Comparison of ENCODE assay signal across 1 cellular context in genomic region chr1:51469518-51469917, GRCh38.
TF ChIP-seq lines count a peak whose summit lies in the region.

No MANE protein-coding gene starts in this region.

TF ChIP-seq in K562, 482 proteins besides CTCF, POLR2A, EP300 and RAD21 (continues in another document):
- TF ChIP-seq MTA1 (IDR thresholded peaks at IDR 0.05; ENCODE audit: borderline replicate concordance) (peak; percentile 62; the same call in 1 of the 2 replicates), TAL1 (IDR thresholded peaks at IDR 0.05) (peak; percentile 45), AFF1 (IDR thresholded peaks at IDR 0.05; ENCODE audit: low read depth in 1 of 2, partially characterized antibody in 2 of 2) (peak; percentile 52 to 73), TRIM28 (IDR thresholded peaks at IDR 0.05) (no peak), BMI1 (IDR thresholded peaks at IDR 0.05; ENCODE audit: low read length) (0 out of 2 replicates have a peak, but pooled peaks have one; percentile 40), ELF4 (CRISPR knock-in tag; IDR thresholded peaks at IDR 0.05) (0 out of 2 replicates have a peak, but pooled peaks have one; percentile 54), NUFIP1 (IDR thresholded peaks at IDR 0.05; ENCODE audit: partially characterized antibody) (no peak), MTA2 (IDR thresholded peaks at IDR 0.05; ENCODE audit: low read depth) (0 out of 2 replicates have a peak, but pooled peaks have one; percentile 32), DPF2 (IDR thresholded peaks at IDR 0.05) (peak; percentile 74), STAT6 (CRISPR knock-in tag; IDR thresholded peaks at IDR 0.05) (no peak), RCOR1 (IDR thresholded peaks at IDR 0.05; ENCODE audit: borderline replicate concordance in 1 of 2, low read depth in 2 of 2, low read length in 2 of 2) (peak in 1 of 2 experiments; percentile 84; a peak in 2 of 4 replicates), SP1 (CRISPR knock-in tag; IDR thresholded peaks at IDR 0.05) (0 out of 2 replicates have a peak, but pooled peaks have one; percentile 23), SOX6 (IDR thresholded peaks at IDR 0.05) (peak; percentile 72), TAF9B (IDR thresholded peaks at IDR 0.05; ENCODE audit: partially characterized antibody) (no peak), RFX1 (IDR thresholded peaks at IDR 0.05) (peak; percentile 83), TEAD2 (tag; IDR thresholded peaks at IDR 0.05) (no peak), NFATC3 (IDR thresholded peaks at IDR 0.05) (0 out of 2 replicates have a peak, but pooled peaks have one; percentile 39), NEUROD1 (IDR thresholded peaks at IDR 0.05; ENCODE audit: borderline replicate concordance, low read depth, low read length, partially characterized antibody) (no peak), TEAD4 (IDR thresholded peaks at IDR 0.05; ENCODE audit: low read length) (peak; percentile 36; the same call in 1 of the 2 replicates), TEAD4 (CRISPR knock-in tag; IDR thresholded peaks at IDR 0.05; ENCODE audit: borderline replicate concordance) (no peak), VEZF1 (CRISPR knock-in tag; IDR thresholded peaks at IDR 0.05) (0 out of 2 replicates have a peak, but pooled peaks have one; percentile 32), CEBPB (tag; IDR thresholded peaks at IDR 0.05) (no peak), FOXJ2 (tag; IDR thresholded peaks at IDR 0.05) (peak; percentile 76; the same call in 1 of the 2 replicates), NBN (IDR thresholded peaks at IDR 0.05; ENCODE audit: low read depth) (peak; percentile 82), HMBOX1 (IDR thresholded peaks at IDR 0.05) (peak; percentile 56; the same call in 1 of the 2 replicates), ZNF23 (CRISPR knock-in tag; IDR thresholded peaks at IDR 0.05) (no peak), ATF7 (IDR thresholded peaks at IDR 0.05) (peak; percentile 49), CXXC5 (CRISPR knock-in tag; IDR thresholded peaks at IDR 0.05) (peak; percentile 50), MEIS2 (IDR thresholded peaks at IDR 0.05; ENCODE audit: partially characterized antibody) (peak; percentile 91), SMARCC2 (IDR thresholded peaks at IDR 0.05; ENCODE audit: low read depth) (peak; percentile 57; the same call in 1 of the 2 replicates), ZNF408 (CRISPR knock-in tag; IDR thresholded peaks at IDR 0.05; ENCODE audit: low read depth) (no peak), TCF3 (CRISPR knock-in tag; IDR thresholded peaks at IDR 0.05) (peak; percentile 52), PBX2 (CRISPR knock-in tag; IDR thresholded peaks at IDR 0.05; ENCODE audit: low read depth) (no peak), PBX2 (tag; conservative IDR thresholded peaks at IDR 0.05; ENCODE audit: low read depth) (peak; percentile 77), ZNF561 (CRISPR knock-in tag; conservative IDR thresholded peaks at IDR 0.05) (no peak), LEF1 (IDR thresholded peaks at IDR 0.05) (peak; percentile 31; the same call in 1 of the 2 replicates), ZNF384 (IDR thresholded peaks at IDR 0.05; ENCODE audit: low read depth, low read length) (peak; percentile 85), ZNF609 (CRISPR knock-in tag; IDR thresholded peaks at IDR 0.05; ENCODE audit: borderline replicate concordance) (no peak), E2F8 (IDR thresholded peaks at IDR 0.05; ENCODE audit: low read depth, partially characterized antibody) (peak; percentile 49), DACH1 (IDR thresholded peaks at IDR 0.05; ENCODE audit: partially characterized antibody) (peak; percentile 11), SMAD4 (CRISPR knock-in tag; conservative IDR thresholded peaks at IDR 0.05) (peak; percentile 81), ARID1B (IDR thresholded peaks at IDR 0.05) (peak; percentile 77), RBM39 (optimal IDR thresholded peaks at IDR 0.05; ENCODE audit: low read depth, low read length) (no peak), SMARCA4 (IDR thresholded peaks at IDR 0.05) (peak; percentile 66; the same call in 1 of the 2 replicates), CBFA2T3 (IDR thresholded peaks at IDR 0.05) (peak; percentile 66), HDAC2 (IDR thresholded peaks at IDR 0.05) (peak; percentile 82; the same call in 1 of the 2 replicates), EP400 (IDR thresholded peaks at IDR 0.05) (peak; percentile 45; the same call in 1 of the 2 replicates), FOXK2 (conservative IDR thresholded peaks at IDR 0.05 in 1 of 2, IDR thresholded peaks at IDR 0.05 in 1 of 2; ENCODE audit: low read depth in 2 of 2) (0 out of 4 replicates have a peak, but pooled peaks of 1 of the 2 experiments have one; percentile 28)
